In genomic region chr9:35908484-35909125, GRCh38 we compare ENCODE assay signal across 9 cellular contexts. TPM values are rescaled to one million over a fixed set of nuclear protein-coding genes. Genes with fewer than 3 reads are reported as not detected.
DNase-seq lines count a peak whose midpoint lies in the region; ATAC-seq, FAIRE-seq and TF ChIP-seq lines count a peak whose summit lies in the region.
"Had no signal": no experiment of that assay in that cellular context is flagged by ENCODE, and none has a peak within 500 bp of the region (broad histone marks: within the 10 kb centered on the region; RNA-seq: fewer than 3 reads in every experiment).

No MANE protein-coding gene starts in this region.

- H3K4me3 ChIP-seq in H1 (ENCODE audit: extremely low read depth in 1 of 4, insufficient read depth in 2 of 4, low read depth in 3 of 4, low read length in 4 of 4) = 0 out of 8 replicates have a peak overlapping the region, but pooled peaks of 1 of the 4 experiments have one; percentile 1
- H3K4me3 ChIP-seq in neural progenitor cell = no peak overlapping the region

- ATAC-seq in GM18517 (IDR thresholded peaks at IDR 0.05; ENCODE audit: unreplicated experiment) (no peak), GM21825 (IDR thresholded peaks at IDR 0.05; ENCODE audit: unreplicated experiment) (no peak)

- H3K27me3 ChIP-seq in H1 (replicated peaks in 1 of 4; ENCODE audit: control insufficient read depth in 3 of 4, extremely low read depth in 1 of 4, insufficient read depth in 3 of 4, low read length in 3 of 4) (peaks cover 0 to 2% (median 0%) of the 10 kb centered on the region in 4 experiments; a peak in 2 of 7 replicates), neural progenitor cell (no peaks in the 10 kb centered on the region)

- WGBS in H1 (ENCODE audit: extremely low coverage in 1 of 2, insufficient coverage in 1 of 2, insufficient read length in 1 of 2, insufficient replicate concordance in 2 of 2, low coverage in 1 of 2, low lambda C conversion rate in 2 of 2, missing lambda C conversion rate in 1 of 2), 2 experiments = 87% methylated on average over 9 of the region's 9 CpGs; no CpG with 5 or more reads in 1 of the 2 experiments

- H3F3A ChIP-seq in neural progenitor cell (ENCODE audit: low read depth) = peaks cover 11% of the 10 kb centered on the region

- no peaks in the 10 kb centered on the region for H3K79me2 ChIP-seq in H1 (ENCODE audit: control insufficient read depth in 1 of 2, insufficient read depth in 2 of 2, low read length in 2 of 2)
- no peaks in the 10 kb centered on the region for H3K79me2 ChIP-seq in neural progenitor cell (ENCODE audit: low read depth)

- POLR2A ChIA-PET in H1 (lab: Charles Lee; ENCODE audit: partially characterized antibody) = no interaction called here

- no peaks in the 10 kb centered on the region for H3K36me3 Mint-ChIP-seq in neural progenitor cell

- H3K36me3 ChIP-seq in H1 (ENCODE audit: control insufficient read depth in 2 of 4, insufficient read depth in 4 of 4, low read length in 3 of 4) = no peaks in the 10 kb centered on the region
- no peaks in the 10 kb centered on the region for H3K36me3 ChIP-seq in neural progenitor cell

- H2BK15ac ChIP-seq in H1 (ENCODE audit: low read length) = peak overlapping the region; percentile 54

- H3K14ac ChIP-seq in H1 (ENCODE audit: insufficient read length) = no peak overlapping the region

- no peak overlapping the region for H3K56ac ChIP-seq in H1 (replicated peaks; ENCODE audit: insufficient read length, low read depth, low read length)

- H3K27ac Mint-ChIP-seq in neural progenitor cell = peak overlapping the region; percentile 98

- H3K9me3 ChIP-seq in H1 (ENCODE audit: insufficient read depth in 2 of 2, low read depth in 1 of 2, low read length in 1 of 2) (no peaks in the 10 kb centered on the region), neural progenitor cell (ENCODE audit: low read depth) (no peaks in the 10 kb centered on the region)

- H4K91ac ChIP-seq in H1 (replicated peaks; ENCODE audit: insufficient read length, low read length) = peak overlapping the region; percentile 89

- H3K4me2 ChIP-seq in H1 (ENCODE audit: insufficient read depth in 1 of 2, low read depth in 2 of 2, low read length in 2 of 2) (peak overlapping the region; percentile 19 to 55; a peak in 3 of 4 replicates), neural progenitor cell (no peak overlapping the region)

- peak overlapping the region; percentile 81; the same call in 1 of the 2 replicates for H3K18ac ChIP-seq in H1 (ENCODE audit: extremely low read depth, low read length)

- H2BK20ac ChIP-seq in H1 (ENCODE audit: low read length) = peak overlapping the region; percentile 66

- H3K4me1 Mint-ChIP-seq in neural progenitor cell = peaks cover 53% of the 10 kb centered on the region

- H3K23me2 ChIP-seq in H1 (ENCODE audit: low read depth, low read length) = no peaks in the 10 kb centered on the region; the same call in 1 of the 2 replicates

- CTCF ChIA-PET in H1 (lab: Charles Lee; ENCODE audit: partially characterized antibody) = interaction anchor here (0.7 to 5.6 kb wide), 8 partner anchors 17 to 118 kb away, joined by 3 to 26 read pairs (median 4); no protein-coding TSS in a partner anchor

- H4K20me1 ChIP-seq in H1 (replicated peaks in 1 of 2; ENCODE audit: control insufficient read depth in 1 of 2, insufficient read depth in 2 of 2, low read length in 2 of 2) (no peaks in the 10 kb centered on the region), neural progenitor cell (ENCODE audit: low read depth) (no peaks in the 10 kb centered on the region)

- H3K27me3 Mint-ChIP-seq in neural progenitor cell (ENCODE audit: insufficient read depth, low read depth) = no peaks in the 10 kb centered on the region

- no peak overlapping the region for H4K5ac ChIP-seq in H1 (ENCODE audit: insufficient read length, low read depth, low read length)

- TF ChIP-seq RAD21 in H1 (IDR thresholded peaks at IDR 0.05 in 1 of 2, conservative IDR thresholded peaks at IDR 0.05 in 1 of 2; ENCODE audit: low read depth in 2 of 2, low read length in 2 of 2) = no peak

- TF ChIP-seq CTCF in H1 (IDR thresholded peaks at IDR 0.05; ENCODE audit: control extremely low read depth in 1 of 3, insufficient read depth in 1 of 3, low read depth in 1 of 3, low read length in 3 of 3) (no peak), neural progenitor cell (IDR thresholded peaks at IDR 0.05) (no peak)

- H2AK5ac ChIP-seq in H1 (ENCODE audit: low read depth, low read length) = no peak overlapping the region; the same call in 1 of the 2 replicates

- no peak for FAIRE-seq in H1 (lab: Jason Lieb, UNC)

- peak overlapping the region; percentile 66 for H2AFZ ChIP-seq in H1 (ENCODE audit: low read length)
- peak overlapping the region; percentile 92 for H2AFZ ChIP-seq in neural progenitor cell (replicated peaks)

- H3K4ac ChIP-seq in H1 (replicated peaks; ENCODE audit: insufficient read length, low read depth, low read length) = no peak overlapping the region

- H2BK12ac ChIP-seq in H1 (ENCODE audit: low read depth, low read length) = peak overlapping the region; percentile 89

- H2BK120ac ChIP-seq in H1 (replicated peaks; ENCODE audit: low read depth, low read length) = peak overlapping the region; percentile 47

- DNase-seq in AG20443 (ENCODE audit: low spot score) (peak; percentile 47), NCI-H1694 (lab: John Stamatoyannopoulos, UW) (peak; percentile 51), H1 (ENCODE audit: low read depth in 1 of 2, low spot score in 2 of 2) (no peak), neural progenitor cell (ENCODE audit: low spot score) (no peak), OCI-M2 (lab: John Stamatoyannopoulos, UW; ENCODE audit: unreplicated experiment) (no peak)
- no peak for DNase-seq in activated T-cell treated with anti-CD3 and anti-CD28 coated beads, Interleukin-2, amount 50 U/mL, for 48 hours
- DNase-seq: NK-92 treated with Interleukin-12 subunit alpha and Interleukin-12 subunit beta, amount 100 ng/mL, for 24 hours had no signal

- H3K9ac ChIP-seq in H1 (replicated peaks in 1 of 4; ENCODE audit: extremely low read depth in 1 of 4, low read depth in 3 of 4, low read length in 3 of 4) (no peak overlapping the region), neural progenitor cell (no peak overlapping the region)

- TF ChIP-seq EP300 in H1 (IDR thresholded peaks at IDR 0.05; ENCODE audit: borderline replicate concordance in 1 of 2, low read depth in 2 of 2, low read length in 2 of 2) = no peak

- no peaks in the 10 kb centered on the region for H3K9me3 Mint-ChIP-seq in neural progenitor cell

- peak overlapping the region; percentile 59 for H3K4me3 Mint-ChIP-seq in neural progenitor cell

- H2BK5ac ChIP-seq in H1 (ENCODE audit: low read depth, low read length) = peak overlapping the region; percentile 79; the same call in 1 of the 2 replicates

- no peak overlapping the region for H3K23ac ChIP-seq in H1 (ENCODE audit: insufficient read length)

- H3K4me1 ChIP-seq in H1 (replicated peaks in 1 of 4; ENCODE audit: control insufficient read depth in 3 of 4, insufficient read depth in 4 of 4, low read length in 3 of 4) (peaks cover 9 to 33% (median 21%) of the 10 kb centered on the region in 4 experiments), neural progenitor cell (peaks cover 22% of the 10 kb centered on the region)

- no peak for TF ChIP-seq POLR2A in H1 (IDR thresholded peaks at IDR 0.05; ENCODE audit: control extremely low read depth in 1 of 2, low read depth in 2 of 2, low read length in 2 of 2)

- no peak overlapping the region for H4K8ac ChIP-seq in H1 (ENCODE audit: extremely low read depth, insufficient read depth, low read length)

- H3K27ac ChIP-seq in H1 (ENCODE audit: low read depth, low read length) (no peak overlapping the region), neural progenitor cell (no peak overlapping the region)

- H3K79me1 ChIP-seq in H1 (ENCODE audit: low read depth, low read length) = 0 out of 2 replicates have a peak, but pooled peaks cover 2% of the 10 kb centered on the region

RNA-seq across cellular contexts. Expression of gene SPAAR, which starts 0.7 kb away (rescaled TPM):
- not detected in 2 replicates for total RNA-seq in H1 (2021; fragmentation: NEBNext Ultra II Directional; extraction: Animal tissue kit (Norgen Biotek cat#: 25700))
- 0.27 and 0.33 TPM in 2 replicates for polyA plus RNA-seq in H1 (2011; rRNA removed)
- 0.18 TPM for polyA plus RNA-seq in H1 (2011; cell fraction: cytosol; rRNA removed)
- 0.74 TPM for polyA plus RNA-seq in H1 (2011; cell fraction: nucleus; rRNA removed)
- polyA plus RNA-seq in H1 (2012, experiment 1 of 2) = 0.15 to 0.34 TPM (median 0.29 TPM) in 3 of 4 replicates, not detected in the other
- not detected for polyA plus RNA-seq in H1 (2012, experiment 2 of 2)
- 0.30 TPM for polyA plus RNA-seq in H1 (2013, experiment 1 of 2)
- polyA plus RNA-seq in H1 (2013, experiment 2 of 2) = 0.17 TPM
- polyA minus RNA-seq in H1 (2011; rRNA and poly(A)+ RNA removed) = 0.34 and 0.66 TPM in 2 replicates
- polyA minus RNA-seq in H1 (2011; cell fraction: cytosol; rRNA and poly(A)+ RNA removed) = not detected
- polyA minus RNA-seq in H1 (2011; cell fraction: nucleus; rRNA and poly(A)+ RNA removed) = 0.50 TPM
- total RNA-seq in neural progenitor cell (ENCODE audit: low replicate concordance) = 0.22 TPM in 1 of 2 replicates, not detected in the other

RNA-seq across cellular contexts. Expression of gene HRCT1, which starts 2.6 kb away (rescaled TPM):
- total RNA-seq in H1 (2021; fragmentation: NEBNext Ultra II Directional; extraction: Animal tissue kit (Norgen Biotek cat#: 25700)) = not detected in 2 replicates
- polyA plus RNA-seq in H1 (2011; rRNA removed) = not detected in 2 replicates
- polyA plus RNA-seq in H1 (2011; cell fraction: cytosol; rRNA removed) = not detected
- 0.50 TPM for polyA plus RNA-seq in H1 (2011; cell fraction: nucleus; rRNA removed)
- 0.24 TPM in 1 of 4 replicates, not detected in the others for polyA plus RNA-seq in H1 (2012, experiment 1 of 2)
- polyA plus RNA-seq in H1 (2012, experiment 2 of 2) = not detected
- not detected for polyA plus RNA-seq in H1 (2013, experiment 1 of 2)
- not detected for polyA plus RNA-seq in H1 (2013, experiment 2 of 2)
- not detected in 2 replicates for polyA minus RNA-seq in H1 (2011; rRNA and poly(A)+ RNA removed)
- polyA minus RNA-seq in H1 (2011; cell fraction: cytosol; rRNA and poly(A)+ RNA removed) = not detected
- polyA minus RNA-seq in H1 (2011; cell fraction: nucleus; rRNA and poly(A)+ RNA removed) = not detected
- not detected in 2 replicates for total RNA-seq in neural progenitor cell (ENCODE audit: low replicate concordance)

RNA-seq across cellular contexts. Expression of gene OR13J1, which starts 38.4 kb away (rescaled TPM):
- not detected in 2 replicates for total RNA-seq in H1 (2021; fragmentation: NEBNext Ultra II Directional; extraction: Animal tissue kit (Norgen Biotek cat#: 25700))
- polyA plus RNA-seq in H1 (2011; rRNA removed) = not detected in 2 replicates
- not detected for polyA plus RNA-seq in H1 (2011; cell fraction: cytosol; rRNA removed)
- not detected for polyA plus RNA-seq in H1 (2011; cell fraction: nucleus; rRNA removed)
- 0.13 to 0.40 TPM (median 0.23 TPM) in 3 of 4 replicates, not detected in the other for polyA plus RNA-seq in H1 (2012, experiment 1 of 2)
- not detected for polyA plus RNA-seq in H1 (2012, experiment 2 of 2)
- not detected for polyA plus RNA-seq in H1 (2013, experiment 1 of 2)
- polyA plus RNA-seq in H1 (2013, experiment 2 of 2) = not detected
- not detected in 2 replicates for polyA minus RNA-seq in H1 (2011; rRNA and poly(A)+ RNA removed)
- not detected for polyA minus RNA-seq in H1 (2011; cell fraction: cytosol; rRNA and poly(A)+ RNA removed)
- polyA minus RNA-seq in H1 (2011; cell fraction: nucleus; rRNA and poly(A)+ RNA removed) = not detected
- not detected in 2 replicates for total RNA-seq in neural progenitor cell (ENCODE audit: low replicate concordance)

RNA-seq across cellular contexts. Expression of gene OR2S2, which starts 49.3 kb away (rescaled TPM):
- not detected in 2 replicates for total RNA-seq in H1 (2021; fragmentation: NEBNext Ultra II Directional; extraction: Animal tissue kit (Norgen Biotek cat#: 25700))
- not detected in 2 replicates for polyA plus RNA-seq in H1 (2011; rRNA removed)
- polyA plus RNA-seq in H1 (2011; cell fraction: cytosol; rRNA removed) = not detected
- not detected for polyA plus RNA-seq in H1 (2011; cell fraction: nucleus; rRNA removed)
- not detected in 4 replicates for polyA plus RNA-seq in H1 (2012, experiment 1 of 2)
- not detected for polyA plus RNA-seq in H1 (2012, experiment 2 of 2)
- not detected for polyA plus RNA-seq in H1 (2013, experiment 1 of 2)
- polyA plus RNA-seq in H1 (2013, experiment 2 of 2) = not detected
- not detected in 2 replicates for polyA minus RNA-seq in H1 (2011; rRNA and poly(A)+ RNA removed)
- not detected for polyA minus RNA-seq in H1 (2011; cell fraction: cytosol; rRNA and poly(A)+ RNA removed)
- not detected for polyA minus RNA-seq in H1 (2011; cell fraction: nucleus; rRNA and poly(A)+ RNA removed)
- not detected in 2 replicates for total RNA-seq in neural progenitor cell (ENCODE audit: low replicate concordance)

Comparison
In these comparisons a context has a peak if more than half of its experiments do, and no peak if none do; other contexts are left out.
1. DNase-seq: peak in AG20443 (single experiment) and NCI-H1694 (single experiment); none in H1 (0 of 2), neural progenitor cell (single experiment), activated T-cell treated with anti-CD3 and anti-CD28 coated beads, Interleukin-2, amount 50 U/mL, for 48 hours (0 of 2) and OCI-M2 (single experiment).